ENCODE assay signal across 8 cellular contexts in the genomic region with DNA sequence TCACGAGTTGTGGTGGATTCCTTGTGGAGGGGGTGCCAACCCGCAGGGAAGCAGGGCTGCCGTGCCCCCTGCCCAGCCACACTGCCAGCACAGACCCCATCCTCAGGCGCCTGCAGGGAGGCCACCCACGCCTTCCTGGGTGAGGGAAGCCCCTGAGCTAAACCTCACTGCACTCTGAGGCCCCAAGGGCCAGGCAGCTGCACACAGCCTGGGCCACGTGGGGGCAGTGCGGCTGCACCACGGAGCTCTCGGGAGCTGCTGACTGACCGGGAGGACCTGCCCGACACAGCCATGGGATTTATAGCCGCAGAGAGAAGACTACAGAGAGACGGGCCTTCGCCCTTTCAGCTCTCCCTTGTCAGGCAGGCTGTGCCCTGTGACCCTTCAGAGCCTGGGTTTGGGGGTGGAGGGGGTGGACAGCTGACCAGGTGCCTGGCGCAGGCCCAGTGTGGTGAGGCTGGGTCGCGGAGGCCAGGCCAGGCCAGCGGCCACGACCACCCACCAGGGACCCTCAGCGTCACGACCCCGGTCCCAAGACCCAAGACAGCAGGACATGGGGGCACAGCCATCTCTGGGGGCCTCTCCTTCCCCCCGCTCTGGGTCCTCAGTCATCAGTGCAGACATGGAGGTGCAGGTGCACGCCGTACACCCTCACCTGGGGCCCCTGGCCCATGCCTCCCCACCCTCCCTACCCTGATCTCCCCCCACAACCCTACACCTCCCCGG.
DNase-seq lines count a peak whose midpoint lies in the region; ATAC-seq and TF ChIP-seq lines count a peak whose summit lies in the region.

No MANE protein-coding gene starts in this region.

- no peak overlapping the region for H3K4me3 ChIP-seq in WERI-Rb-1 (ENCODE audit: low read depth, low read length)

- DNase-seq in Ammon's horn (ENCODE audit: low spot score), result peak; percentile 38
- DNase-seq in NCI-H1092 treated with DMSO at 0.1 percent for 48 hours (lab: John Stamatoyannopoulos, UW), result peak; percentile 59
- peak; percentile 90 for DNase-seq in WERI-Rb-1
- peak; percentile 59 for DNase-seq in fibroblast of peridontal ligament (ENCODE audit: extremely low read depth)
- peak; percentile 13 for DNase-seq in pons (ENCODE audit: low spot score)
- DNase-seq in DMS79 (lab: John Stamatoyannopoulos, UW), result no peak

- peaks cover 12% of the 10 kb centered on the region for H3K36me3 ChIP-seq in WERI-Rb-1

- peak; percentile 98 for TF ChIP-seq CTCF in WERI-Rb-1 (IDR thresholded peaks at IDR 0.05; ENCODE audit: low read depth, low read length)

- H3K27ac ChIP-seq in WERI-Rb-1, result peak overlapping the region; percentile 35; the same call in 1 of the 2 replicates

- peaks cover 38% of the 10 kb centered on the region for H3K27me3 ChIP-seq in WERI-Rb-1 (ENCODE audit: insufficient read depth, low read depth, severe bottlenecking)

- ATAC-seq in GM18502 (IDR thresholded peaks at IDR 0.05; ENCODE audit: poor library complexity, unreplicated experiment) (peak; percentile 74), HG02759 (IDR thresholded peaks at IDR 0.05; ENCODE audit: unreplicated experiment) (peak; percentile 78)

- H3K9me3 ChIP-seq in WERI-Rb-1 (ENCODE audit: severe bottlenecking), result no peaks in the 10 kb centered on the region
